8 cellular contexts compared by ENCODE assay signal in the genomic region with DNA sequence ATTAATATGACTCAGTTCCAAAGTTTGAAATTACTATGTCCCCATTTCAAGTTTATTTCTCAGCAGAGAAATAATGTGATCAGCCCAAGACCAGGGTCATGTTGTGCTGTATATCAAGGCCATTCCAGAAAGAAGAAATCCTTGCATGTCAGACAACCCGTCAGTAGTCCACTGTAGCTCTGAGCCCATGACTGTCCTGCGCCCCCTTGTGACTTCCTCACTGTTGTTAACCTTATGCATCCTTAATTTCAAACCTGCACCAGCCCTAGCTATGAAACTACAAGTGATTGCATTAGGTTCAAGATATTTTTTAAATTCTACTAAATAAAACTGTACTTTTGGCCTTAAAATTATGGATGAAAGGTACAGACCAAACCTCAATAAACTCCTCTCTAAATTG.
DNase-seq lines count a peak whose midpoint lies in the region; ATAC-seq and TF ChIP-seq lines count a peak whose summit lies in the region.

No MANE protein-coding gene starts in this region.

- DNase-seq in AG10803 (ENCODE audit: low read depth) (peak; percentile 9), PC-3 (peak; percentile 41), foreskin fibroblast (peak in 1 of 2 donors; percentile 10), NCI-H1436 (lab: John Stamatoyannopoulos, UW) (no peak), pons (ENCODE audit: low spot score) (no peak)

- peaks cover 5% of the 10 kb centered on the region; the same call in 1 of the 2 replicates for H3K4me1 ChIP-seq in PC-3 (ENCODE audit: insufficient read depth, low read length)

- no peaks in the 10 kb centered on the region for H3K36me3 ChIP-seq in PC-3 (ENCODE audit: low read depth, low read length)

- BruUV-seq in PC-3 (replicated peaks; lab: Mats Ljungman, UMichigan): no TSS peak

- H3F3A ChIP-seq in PC-3 (ENCODE audit: low read length, unreplicated experiment): no peaks in the 10 kb centered on the region

- POLR2A ChIA-PET in PC-3 (lab: Charles Lee; ENCODE audit: unreplicated experiment): no interaction called here

- H3K9me2 ChIP-seq in PC-3 (replicated peaks; ENCODE audit: low read length): no peaks in the 10 kb centered on the region

- intact Hi-C loops in PC-3 (cut with micrococcal nuclease): no loop called here

- H3K4me3 ChIP-seq in AG10803 (ENCODE audit: low read length) (no peak overlapping the region), PC-3 (ENCODE audit: low read length) (no peak overlapping the region), foreskin fibroblast (ENCODE audit: low read depth in 1 of 2, low read length in 2 of 2) (no peak overlapping the region)

- peak; percentile 51 for ATAC-seq in GM19351 (IDR thresholded peaks at IDR 0.05; ENCODE audit: unreplicated experiment)
- peak; percentile 57 for ATAC-seq in PC-3
- no peak for ATAC-seq in HG02840 (IDR thresholded peaks at IDR 0.05; ENCODE audit: low FRiP score, unreplicated experiment)
- ATAC-seq in GM19455 (IDR thresholded peaks at IDR 0.05; ENCODE audit: unreplicated experiment): no peak

- H3K27me3 ChIP-seq in PC-3 (ENCODE audit: low read length): no peaks in the 10 kb centered on the region

- H4K20me1 ChIP-seq in PC-3 (ENCODE audit: low read length): no peaks in the 10 kb centered on the region

- H2AFZ ChIP-seq in PC-3 (ENCODE audit: low read length): no peak overlapping the region

- no peaks in the 10 kb centered on the region for H3K79me2 ChIP-seq in PC-3 (ENCODE audit: low read length)

- TF ChIP-seq CTCF in AG10803 (conservative IDR thresholded peaks at IDR 0.05; ENCODE audit: low read length): peak; percentile 51
- peak; percentile 64 for TF ChIP-seq CTCF in PC-3 (conservative IDR thresholded peaks at IDR 0.05; ENCODE audit: low read depth, low read length)
- TF ChIP-seq CTCF in foreskin fibroblast (IDR thresholded peaks at IDR 0.05; ENCODE audit: low read depth, low read length): peak; percentile 16

- no peak overlapping the region for H3K4me2 ChIP-seq in PC-3 (ENCODE audit: low read length)

- CTCF ChIA-PET in PC-3 (lab: Charles Lee): no interaction called here

- H3K9ac ChIP-seq in PC-3 (ENCODE audit: low read length): no peak overlapping the region

- H3K27ac ChIP-seq in PC-3 (ENCODE audit: low read length): no peak overlapping the region

- H3K9me3 ChIP-seq in PC-3 (ENCODE audit: low read length): no peaks in the 10 kb centered on the region

Comparison
In these comparisons a context has a peak if more than half of its experiments do, and no peak if none do; other contexts are left out.
1. DNase-seq: peak in AG10803 (single experiment) and PC-3 (single experiment); none in NCI-H1436 (single experiment) and pons (single experiment).
2. ATAC-seq: peak in GM19351 (single experiment) and PC-3 (single experiment); none in HG02840 (single experiment) and GM19455 (single experiment).
3. Peak in every context shown above with its lines, with median percentiles within 50 percentile points of each other: CTCF ChIP-seq.